16 cellular contexts compared by ENCODE assay signal in genomic region chr12:70121562-70121961, GRCh38.
DNase-seq lines count a peak whose midpoint lies in the region; ATAC-seq and TF ChIP-seq lines count a peak whose summit lies in the region.
"Had no signal": no experiment of that assay in that cellular context is flagged by ENCODE, and none has a peak within 500 bp of the region (broad histone marks: within the 10 kb centered on the region; RNA-seq: fewer than 3 reads in every experiment).

No MANE protein-coding gene starts in this region.

- BruUV-seq in Calu3 (replicated peaks; lab: Mats Ljungman, UMichigan) = no TSS peak

- H3K36me3 Mint-ChIP-seq in Calu3 (ENCODE audit: insufficient read depth, unreplicated experiment) = no peaks in the 10 kb centered on the region
- no peaks in the 10 kb centered on the region for H3K36me3 Mint-ChIP-seq in activated naive CD4-positive, alpha-beta T cell treated with anti-CD3 and anti-CD28 coated beads, Interleukin-2, amount 10 ng/mL, durations not matched to agents 7 days and 5 days
- H3K36me3 Mint-ChIP-seq: CD4-positive, alpha-beta memory T cell had no signal

- peak; percentile 34 for DNase-seq in Calu3
- no peak for DNase-seq in Karpas-422
- DNase-seq in RWPE1 (ENCODE audit: low spot score) = peak; percentile 37
- no peak for DNase-seq in activated naive CD4-positive, alpha-beta T cell treated with anti-CD3 and anti-CD28 coated beads, Interleukin-2, amount 10 ng/mL, durations not matched to agents 7 days and 5 days
- no peak for DNase-seq in ACHN
- DNase-seq: CD4-positive, alpha-beta memory T cell; DMS53; IMR-90; NCI-H1105 treated with DMSO at 0.1 percent for 48 hours; NCI-H2081 treated with DMSO at 0.1 percent for 48 hours; SJCRH30 had no signal

- no peak overlapping the region for H3K4me2 ChIP-seq in Karpas-422 (ENCODE audit: low read depth, low read length, poor library complexity, severe bottlenecking)
- H3K4me2 ChIP-seq: A549, BLaER1 had no signal

- intact Hi-C loops in Calu3 (cut with micrococcal nuclease; ENCODE audit: unreplicated experiment) = no loop called here

- peaks cover 11% of the 10 kb centered on the region for H3K4me1 Mint-ChIP-seq in Calu3 (ENCODE audit: low read depth, unreplicated experiment)
- no peaks in the 10 kb centered on the region for H3K4me1 Mint-ChIP-seq in activated naive CD4-positive, alpha-beta T cell treated with anti-CD3 and anti-CD28 coated beads, Interleukin-2, amount 10 ng/mL, durations not matched to agents 7 days and 5 days

- no peaks in the 10 kb centered on the region for H4K20me1 ChIP-seq in Karpas-422 (ENCODE audit: insufficient read depth, low read depth, low read length)
- H4K20me1 ChIP-seq: BLaER1 had no signal

- no peak overlapping the region for H3K4me3 Mint-ChIP-seq in Calu3 (ENCODE audit: low read depth, unreplicated experiment)
- no peak overlapping the region for H3K4me3 Mint-ChIP-seq in activated naive CD4-positive, alpha-beta T cell treated with anti-CD3 and anti-CD28 coated beads, Interleukin-2, amount 10 ng/mL, durations not matched to agents 7 days and 5 days
- H3K4me3 Mint-ChIP-seq: CD4-positive, alpha-beta memory T cell had no signal

- H3K27ac ChIP-seq in Karpas-422 (ENCODE audit: low read length) (peak overlapping the region; percentile 18; the same call in 1 of the 2 replicates), RWPE1 (no peak overlapping the region)
- H3K27ac ChIP-seq: A549, BLaER1, SJCRH30 had no signal

- ATAC-seq in esophagus mucosa (peak; percentile 95), SK-N-SH treated with all-trans-retinoic acid at 6 μM for 48 hours (no peak), GM18517 (IDR thresholded peaks at IDR 0.05; ENCODE audit: unreplicated experiment) (no peak)
- ATAC-seq: A549 had no signal

- no peaks in the 10 kb centered on the region for H3K79me2 ChIP-seq in Karpas-422 (ENCODE audit: low read length)

- no peaks in the 10 kb centered on the region for H3K9me2 ChIP-seq in Karpas-422 (replicated peaks; ENCODE audit: insufficient read depth, low read length)

- TF ChIP-seq CTCF in Calu3 (IDR thresholded peaks at IDR 0.05; ENCODE audit: unreplicated experiment) = no peak
- no peak for TF ChIP-seq CTCF in RWPE1 (conservative IDR thresholded peaks at IDR 0.05; ENCODE audit: low read depth)

- no peak overlapping the region for H3K9ac ChIP-seq in Karpas-422 (ENCODE audit: low read length)
- H3K9ac ChIP-seq: BLaER1 had no signal

- H2AFZ ChIP-seq in Karpas-422 (ENCODE audit: low read length) = 0 out of 2 replicates have a peak overlapping the region, but pooled peaks have one; percentile 34

- no peaks in the 10 kb centered on the region for H3K9me3 Mint-ChIP-seq in Calu3 (ENCODE audit: low read depth, unreplicated experiment)
- H3K9me3 Mint-ChIP-seq in activated naive CD4-positive, alpha-beta T cell treated with anti-CD3 and anti-CD28 coated beads, Interleukin-2, amount 10 ng/mL, durations not matched to agents 7 days and 5 days = no peaks in the 10 kb centered on the region
- H3K9me3 Mint-ChIP-seq: CD4-positive, alpha-beta memory T cell had no signal

- H3K36me3 ChIP-seq in Karpas-422 (ENCODE audit: insufficient read depth, low read length) = no peaks in the 10 kb centered on the region
- H3K36me3 ChIP-seq: BLaER1, SJCRH30 had no signal

- no peaks in the 10 kb centered on the region for H3K27me3 Mint-ChIP-seq in Calu3 (ENCODE audit: unreplicated experiment)
- no peaks in the 10 kb centered on the region for H3K27me3 Mint-ChIP-seq in activated naive CD4-positive, alpha-beta T cell treated with anti-CD3 and anti-CD28 coated beads, Interleukin-2, amount 10 ng/mL, durations not matched to agents 7 days and 5 days

- no peaks in the 10 kb centered on the region for H3K9me3 ChIP-seq in Karpas-422 (ENCODE audit: low read length)
- H3K9me3 ChIP-seq: A549, BLaER1, SJCRH30 had no signal

- no peaks in the 10 kb centered on the region for H3K27me3 ChIP-seq in Karpas-422 (ENCODE audit: low read length)
- H3K27me3 ChIP-seq: BLaER1, SJCRH30 had no signal

- H3K27ac Mint-ChIP-seq in Calu3 (ENCODE audit: unreplicated experiment) = peak overlapping the region; percentile 37
- no peak overlapping the region for H3K27ac Mint-ChIP-seq in activated naive CD4-positive, alpha-beta T cell treated with anti-CD3 and anti-CD28 coated beads, Interleukin-2, amount 10 ng/mL, durations not matched to agents 7 days and 5 days
- H3K27ac Mint-ChIP-seq: CD4-positive, alpha-beta memory T cell had no signal

- POLR2A ChIA-PET in RWPE1 (lab: Yijun Ruan, JAX; ENCODE audit: low non-redundant PET) = no interaction called here

- in situ Hi-C loops in ACHN (cut with HindIII; ENCODE audit: low pct_ligation_motif_present, low pct_unique_long_range_greater_than_20kb, low sequenced_read_pairs) = no loop called here

- H3K4me1 ChIP-seq in Karpas-422 (ENCODE audit: low read length) = peaks cover 25% of the 10 kb centered on the region
- H3K4me1 ChIP-seq: A549, BLaER1, SJCRH30 had no signal

- CTCF ChIA-PET in Calu3 (lab: Charles Lee) = no interaction called here
- CTCF ChIA-PET in RWPE1 (lab: Yijun Ruan, JAX) = interaction anchor here (0.7 kb wide), 1 partner anchor 242 kb away, joined by 4 read pairs; no protein-coding TSS in a partner anchor
- CTCF ChIA-PET in activated naive CD4-positive, alpha-beta T cell treated with anti-CD3 and anti-CD28 coated beads, Interleukin-2, amount 10 ng/mL, durations not matched to agents 7 days and 5 days (lab: Charles Lee) = no interaction called here

- H3K4me3 ChIP-seq in Karpas-422 (ENCODE audit: low read length) = no peak overlapping the region
- H3K4me3 ChIP-seq: A549, BLaER1, SJCRH30 had no signal

TF ChIP-seq in SK-N-SH treated with all-trans-retinoic acid at 6 μM for 48 hours, 23 proteins besides CTCF, POLR2A, EP300 and RAD21:
- TF ChIP-seq TCF4 (CRISPR knock-in tag; IDR thresholded peaks at IDR 0.05; ENCODE audit: borderline replicate concordance) (no peak), ARNTL (CRISPR knock-in tag; IDR thresholded peaks at IDR 0.05; ENCODE audit: borderline replicate concordance, low read depth) (no peak), SNAI2 (CRISPR knock-in tag; IDR thresholded peaks at IDR 0.05) (no peak)

Comparison
In these comparisons a context has a peak if more than half of its experiments do, and no peak if none do; other contexts are left out.
1. DNase-seq: peak in Calu3 (single experiment) and RWPE1 (single experiment); none in Karpas-422 (single experiment), activated naive CD4-positive, alpha-beta T cell treated with anti-CD3 and anti-CD28 coated beads, Interleukin-2, amount 10 ng/mL, durations not matched to agents 7 days and 5 days (single experiment) and ACHN (single experiment).